In genomic region chr3:49869525-49870126, GRCh38 we compare ENCODE assay signal across 8 cellular contexts. TPM values are rescaled to one million over a fixed set of nuclear protein-coding genes. Genes with fewer than 3 reads are reported as not detected.
DNase-seq lines count a peak whose midpoint lies in the region; ATAC-seq and TF ChIP-seq lines count a peak whose summit lies in the region.

Gene CAMKV, minus strand, starts transcription at chr3:49869906. Its CDS starts 7,518 bp downstream, at chr3:49862388.

- no peak for TF ChIP-seq EP300 in sigmoid colon (IDR thresholded peaks at IDR 0.05)

- H3K9me3 ChIP-seq in esophagus squamous epithelium, result no peaks in the 10 kb centered on the region
- no peaks in the 10 kb centered on the region for H3K9me3 ChIP-seq in sigmoid colon

- 0 to 4% methylated on average over 4 to 11 of the region's 59 CpGs for WGBS in esophagus squamous epithelium, 2 donors
- WGBS in sigmoid colon, 2 donors, result 2% methylated on average over 59 of the region's 59 CpGs

- no peak within 1 kb of the TSS for H3K27ac Mint-ChIP-seq in activated B cell treated with CpG ODN at 0.5 μM for 24 hours

- peaks cover 4% of the 10 kb centered on the region for H3K4me1 Mint-ChIP-seq in activated B cell treated with CpG ODN at 0.5 μM for 24 hours

- H3K4me3 ChIP-seq in H7 (ENCODE audit: insufficient read depth, low read depth, low read length) (peak within 1 kb of the TSS; percentile 75), esophagus squamous epithelium (peak within 1 kb of the TSS; percentile 4 to 64 (median 28)), sigmoid colon (peak within 1 kb of the TSS in 3 of 4 donors; percentile 28 to 44 (median 35))

- no peaks in the 10 kb centered on the region for H3K9me3 Mint-ChIP-seq in activated B cell treated with CpG ODN at 0.5 μM for 24 hours

- no peaks in the 10 kb centered on the region for H3K36me3 ChIP-seq in H7 (replicated peaks; ENCODE audit: control insufficient read depth, insufficient read depth, low read length)
- no peaks in the 10 kb centered on the region for H3K36me3 ChIP-seq in esophagus squamous epithelium
- H3K36me3 ChIP-seq in sigmoid colon, result no peaks in the 10 kb centered on the region

- DNase-seq in AG20443 (ENCODE audit: low spot score), result peak; percentile 42
- peak; percentile 96 for DNase-seq in H7
- DNase-seq in activated B cell treated with CpG ODN at 0.5 μM for 24 hours, result peak; percentile 22
- DNase-seq in esophagus squamous epithelium (lab: John Stamatoyannopoulos, UW), result no peak
- DNase-seq in sigmoid colon, result no peak
- no peak for DNase-seq in epidermal melanocyte (ENCODE audit: insufficient read length, low spot score)

- peak within 1 kb of the TSS; percentile 52 for H3K4me3 Mint-ChIP-seq in activated B cell treated with CpG ODN at 0.5 μM for 24 hours

- H3K27me3 ChIP-seq in H7 (ENCODE audit: control insufficient read depth, insufficient read depth, low read length) (peaks cover 7% of the 10 kb centered on the region), esophagus squamous epithelium (peaks cover 4 to 84% (median 18%) of the 10 kb centered on the region in 4 donors), sigmoid colon (peaks cover 15 to 48% (median 26%) of the 10 kb centered on the region in 3 donors)

- H3K27ac ChIP-seq in esophagus squamous epithelium (no peak within 1 kb of the TSS), sigmoid colon (no peak within 1 kb of the TSS)

- H3K4me1 ChIP-seq in esophagus squamous epithelium (peaks cover 9 to 15% (median 12%) of the 10 kb centered on the region in 3 donors), sigmoid colon (peaks cover 0 to 14% (median 13%) of the 10 kb centered on the region in 4 donors)

- POLR2A ChIA-PET in activated B cell treated with CpG ODN at 0.5 μM for 24 hours (lab: Charles Lee), result no interaction called here

- ATAC-seq in activated B cell treated with CpG ODN at 0.5 μM for 24 hours (ENCODE audit: low read depth), result peak; percentile 64
- no peak for ATAC-seq in HG02870 (IDR thresholded peaks at IDR 0.05; ENCODE audit: unreplicated experiment)
- no peak for ATAC-seq in HG02852 (IDR thresholded peaks at IDR 0.05; ENCODE audit: unreplicated experiment)

- TF ChIP-seq POLR2A in esophagus squamous epithelium (IDR thresholded peaks at IDR 0.05) (no peak), sigmoid colon (IDR thresholded peaks at IDR 0.05) (no peak)

- CTCF ChIA-PET in activated B cell treated with CpG ODN at 0.5 μM for 24 hours (lab: Charles Lee), result interaction anchor here (0.6 kb wide), 1 partner anchor 37 kb away, joined by 4 read pairs; no protein-coding TSS in a partner anchor

- H3K36me3 Mint-ChIP-seq in activated B cell treated with CpG ODN at 0.5 μM for 24 hours (ENCODE audit: low read depth), result no peaks in the 10 kb centered on the region

- peaks cover 29% of the 10 kb centered on the region for H3K27me3 Mint-ChIP-seq in activated B cell treated with CpG ODN at 0.5 μM for 24 hours

- intact Hi-C loops in activated B cell treated with CpG ODN at 0.5 μM for 24 hours (cut with micrococcal nuclease) (no loop called here), esophagus squamous epithelium (cut with DNase I) (no loop called here), sigmoid colon (cut with DNase I) (no loop called here)

- no peak for TF ChIP-seq CTCF in activated B cell treated with CpG ODN at 0.5 μM for 24 hours (IDR thresholded peaks at IDR 0.05)
- TF ChIP-seq CTCF in esophagus squamous epithelium (IDR thresholded peaks at IDR 0.05), result no peak
- TF ChIP-seq CTCF in sigmoid colon (IDR thresholded peaks at IDR 0.05), result no peak

RNA-seq across cellular contexts. Expression of gene CAMKV, which starts in this region (rescaled TPM):
- total RNA-seq in H7 (2014; rRNA removed; shearing (Covaris generic)), result 38.6 and 46.8 TPM in 2 replicates
- total RNA-seq in activated B cell treated with CpG ODN at 0.5 μM for 24 hours (not detected in 2 replicates), esophagus squamous epithelium (under 1 TPM in 1 of 4 donors, not detected in 3; 0.19 TPM), sigmoid colon (not detected)
- polyA plus RNA-seq in sigmoid colon, result under 1 TPM in 1 of 3 donors, not detected in 2; 0.12 TPM

Comparison
In these comparisons a context has a peak if more than half of its experiments do, and no peak if none do; other contexts are left out.
1. RNA of gene CAMKV (total RNA-seq): 38.6 to 46.8 TPM in H7; not detected in activated B cell treated with CpG ODN at 0.5 μM for 24 hours, 0.19 TPM in esophagus squamous epithelium and not detected in sigmoid colon; every median in the first group is over 10 times any median in the second.
2. Peak in DNase-seq and ATAC-seq in activated B cell treated with CpG ODN at 0.5 μM for 24 hours; RNA of the gene not detected or under 1 TPM.
3. DNase-seq: peak in AG20443 (single experiment) and H7 (single experiment); none in esophagus squamous epithelium (single experiment), sigmoid colon (single experiment) and epidermal melanocyte (single experiment).
4. Peak in every context shown above with its lines, with median percentiles within 50 percentile points of each other: H3K4me3 ChIP-seq.